In genomic region chr19:45887311-45887710, GRCh38 we compare ENCODE assay signal across 1 cellular context.
TF ChIP-seq lines count a peak whose summit lies in the region.

No MANE protein-coding gene starts in this region.

TF ChIP-seq in HCT116, 20 proteins besides CTCF, POLR2A, EP300 and RAD21 (continued from another document):
- TF ChIP-seq REST (IDR thresholded peaks at IDR 0.05; ENCODE audit: low read depth) (no peak), ZFX (IDR thresholded peaks at IDR 0.05) (no peak), EGR1 (IDR thresholded peaks at IDR 0.05; ENCODE audit: low read depth) (no peak), SP1 (IDR thresholded peaks at IDR 0.05; ENCODE audit: low read depth) (no peak)
